In the genomic region with DNA sequence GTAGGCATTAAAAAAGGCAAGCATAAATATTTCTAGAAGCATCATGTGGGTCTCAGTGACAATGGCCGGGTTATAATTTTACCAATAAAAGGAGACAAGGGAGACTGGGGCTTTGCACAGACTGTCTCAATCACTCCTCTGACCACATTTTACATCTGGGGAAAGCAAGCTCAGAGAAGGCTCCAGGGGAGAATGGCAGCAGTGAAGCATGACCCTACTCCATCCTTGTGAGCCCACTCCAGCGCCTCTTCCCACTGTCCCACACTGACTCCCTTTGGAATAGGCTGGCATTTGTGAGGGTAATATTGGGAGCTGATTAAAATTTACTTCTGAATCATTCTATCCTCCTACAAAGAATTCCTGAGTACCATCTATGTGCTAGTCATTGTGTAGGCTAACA, we compare ENCODE assay signal across 18 cellular contexts.
A peak's percentile ranks its signal among the peaks of the same experiment; 100 is the strongest.
DNase-seq lines count a peak whose midpoint lies in the region; ATAC-seq lines count a peak whose summit lies in the region.
"Had no signal": no experiment of that assay in that cellular context is flagged by ENCODE, and none has a peak within 500 bp of the region (broad histone marks: within the 10 kb centered on the region; RNA-seq: fewer than 3 reads in every experiment).

No MANE protein-coding gene starts in this region.

- DNase-seq in activated naive CD4-positive, alpha-beta T cell treated with anti-CD3 and anti-CD28 coated beads for 36 hours = no peak
- DNase-seq in activated naive CD4-positive, alpha-beta T cell treated with anti-CD3 and anti-CD28 coated beads, Interleukin-2, amount 50 U/mL, for 16 hours = no peak
- DNase-seq in activated CD8-positive, alpha-beta T cell treated with anti-CD3 and anti-CD28 coated beads, Interleukin-2, amount 10 ng/mL, durations not matched to agents 7 days and 5 days = no peak
- no peak for DNase-seq in stimulated activated effector memory CD8-positive, alpha-beta T cell treated with anti-CD3 and anti-CD28 coated beads, Interleukin-12 subunit alpha, Interleukin-12 subunit beta, amount 100 ng/mL, for 72 hours (ENCODE audit: low spot score in 2 of 2)
- no peak for DNase-seq in GM03348 (ENCODE audit: low spot score)
- DNase-seq: BE2C, DMS 273 treated with DMSO at 0.1 percent for 48 hours, GOT3, MG63, NCI-H187 treated with DMSO at 0.1 percent for 48 hours, NCI-H2171 treated with DMSO at 0.1 percent for 48 hours, NCI-H510A, Peyer's patch, SHP77 had no signal

- H3K36me3 Mint-ChIP-seq in activated naive CD4-positive, alpha-beta T cell treated with anti-CD3 and anti-CD28 coated beads for 36 hours (ENCODE audit: low read depth) = peaks cover 62% of the 10 kb centered on the region
- H3K36me3 Mint-ChIP-seq in activated CD8-positive, alpha-beta T cell treated with anti-CD3 and anti-CD28 coated beads, Interleukin-2, amount 10 ng/mL, durations not matched to agents 7 days and 5 days (ENCODE audit: low read depth) = peaks cover 77% of the 10 kb centered on the region
- H3K36me3 Mint-ChIP-seq in stimulated activated effector memory CD8-positive, alpha-beta T cell treated with anti-CD3 and anti-CD28 coated beads, Interleukin-12 subunit alpha, Interleukin-12 subunit beta, amount 100 ng/mL, for 72 hours = peaks cover 100% of the 10 kb centered on the region

- peaks cover 27% of the 10 kb centered on the region for H3K4me1 ChIP-seq in HUES48 (ENCODE audit: control insufficient read depth, insufficient read depth, low read length)
- H3K4me1 ChIP-seq: BE2C, Peyer's patch had no signal

- no peak overlapping the region for H3K9ac ChIP-seq in HUES48 (ENCODE audit: low read depth, low read length)
- H3K9ac ChIP-seq: KMS-11 had no signal

- no peak for ATAC-seq in activated CD8-positive, alpha-beta T cell treated with anti-CD3 and anti-CD28 coated beads, Interleukin-2, amount 10 ng/mL, durations not matched to agents 7 days and 5 days
- peak; percentile 32 for ATAC-seq in stimulated activated effector memory CD8-positive, alpha-beta T cell treated with anti-CD3 and anti-CD28 coated beads, Interleukin-12 subunit alpha, Interleukin-12 subunit beta, amount 100 ng/mL, for 72 hours
- no peak for ATAC-seq in HG02938 (IDR thresholded peaks at IDR 0.05; ENCODE audit: unreplicated experiment)
- ATAC-seq: HepG2 had no signal

- H3K27ac ChIP-seq in HUES48 (ENCODE audit: low read depth, low read length) = no peak overlapping the region
- H3K27ac ChIP-seq: KMS-11, Peyer's patch had no signal

- H3K27me3 ChIP-seq in HUES48 (ENCODE audit: control insufficient read depth, insufficient read depth, low read length) = no peaks in the 10 kb centered on the region
- H3K27me3 ChIP-seq: BE2C, MG63, Peyer's patch had no signal

- H3K9me3 Mint-ChIP-seq in activated naive CD4-positive, alpha-beta T cell treated with anti-CD3 and anti-CD28 coated beads for 36 hours = no peaks in the 10 kb centered on the region
- no peaks in the 10 kb centered on the region for H3K9me3 Mint-ChIP-seq in activated CD8-positive, alpha-beta T cell treated with anti-CD3 and anti-CD28 coated beads, Interleukin-2, amount 10 ng/mL, durations not matched to agents 7 days and 5 days (ENCODE audit: insufficient read depth)
- H3K9me3 Mint-ChIP-seq in stimulated activated effector memory CD8-positive, alpha-beta T cell treated with anti-CD3 and anti-CD28 coated beads, Interleukin-12 subunit alpha, Interleukin-12 subunit beta, amount 100 ng/mL, for 72 hours = no peaks in the 10 kb centered on the region

- intact Hi-C loops in activated naive CD4-positive, alpha-beta T cell treated with anti-CD3 and anti-CD28 coated beads for 36 hours (cut with micrococcal nuclease) = no loop called here

- H3K4me1 Mint-ChIP-seq in activated naive CD4-positive, alpha-beta T cell treated with anti-CD3 and anti-CD28 coated beads for 36 hours (ENCODE audit: low read depth) = peaks cover 68% of the 10 kb centered on the region
- H3K4me1 Mint-ChIP-seq in activated CD8-positive, alpha-beta T cell treated with anti-CD3 and anti-CD28 coated beads, Interleukin-2, amount 10 ng/mL, durations not matched to agents 7 days and 5 days (ENCODE audit: low read depth) = peaks cover 18% of the 10 kb centered on the region
- peaks cover 37% of the 10 kb centered on the region for H3K4me1 Mint-ChIP-seq in stimulated activated effector memory CD8-positive, alpha-beta T cell treated with anti-CD3 and anti-CD28 coated beads, Interleukin-12 subunit alpha, Interleukin-12 subunit beta, amount 100 ng/mL, for 72 hours

- H3K27me3 Mint-ChIP-seq in activated naive CD4-positive, alpha-beta T cell treated with anti-CD3 and anti-CD28 coated beads for 36 hours (ENCODE audit: low read depth) = no peaks in the 10 kb centered on the region
- no peaks in the 10 kb centered on the region for H3K27me3 Mint-ChIP-seq in activated CD8-positive, alpha-beta T cell treated with anti-CD3 and anti-CD28 coated beads, Interleukin-2, amount 10 ng/mL, durations not matched to agents 7 days and 5 days (ENCODE audit: low read depth)

- peak overlapping the region; percentile 38 for H3K27ac Mint-ChIP-seq in activated naive CD4-positive, alpha-beta T cell treated with anti-CD3 and anti-CD28 coated beads for 36 hours
- peak overlapping the region; percentile 35 for H3K27ac Mint-ChIP-seq in activated CD8-positive, alpha-beta T cell treated with anti-CD3 and anti-CD28 coated beads, Interleukin-2, amount 10 ng/mL, durations not matched to agents 7 days and 5 days
- H3K27ac Mint-ChIP-seq in stimulated activated effector memory CD8-positive, alpha-beta T cell treated with anti-CD3 and anti-CD28 coated beads, Interleukin-12 subunit alpha, Interleukin-12 subunit beta, amount 100 ng/mL, for 72 hours = no peak overlapping the region

- no peak overlapping the region for H3K4me3 Mint-ChIP-seq in activated naive CD4-positive, alpha-beta T cell treated with anti-CD3 and anti-CD28 coated beads for 36 hours
- H3K4me3 Mint-ChIP-seq in activated CD8-positive, alpha-beta T cell treated with anti-CD3 and anti-CD28 coated beads, Interleukin-2, amount 10 ng/mL, durations not matched to agents 7 days and 5 days = no peak overlapping the region
- no peak overlapping the region for H3K4me3 Mint-ChIP-seq in stimulated activated effector memory CD8-positive, alpha-beta T cell treated with anti-CD3 and anti-CD28 coated beads, Interleukin-12 subunit alpha, Interleukin-12 subunit beta, amount 100 ng/mL, for 72 hours

- CTCF ChIA-PET in activated naive CD4-positive, alpha-beta T cell treated with anti-CD3 and anti-CD28 coated beads for 36 hours (lab: Charles Lee) = no interaction called here
- CTCF ChIA-PET in activated CD8-positive, alpha-beta T cell treated with anti-CD3 and anti-CD28 coated beads, Interleukin-2, amount 10 ng/mL, durations not matched to agents 7 days and 5 days (lab: Charles Lee) = no interaction called here

- POLR2A ChIA-PET in activated CD8-positive, alpha-beta T cell treated with anti-CD3 and anti-CD28 coated beads, Interleukin-2, amount 10 ng/mL, durations not matched to agents 7 days and 5 days (lab: Charles Lee) = no interaction called here

- H3K4me3 ChIP-seq in HUES48 (ENCODE audit: low read depth, low read length) = 0 out of 2 replicates have a peak overlapping the region, but pooled peaks have one; percentile 5
- H3K4me3 ChIP-seq: MG63, Peyer's patch had no signal

- no peaks in the 10 kb centered on the region for H3K36me3 ChIP-seq in HUES48 (ENCODE audit: control insufficient read depth, insufficient read depth, low read length)
- H3K36me3 ChIP-seq: BE2C, MG63 had no signal

- H3K9me3 ChIP-seq in HUES48 (ENCODE audit: control insufficient read depth, insufficient read depth, low read length) = no peaks in the 10 kb centered on the region
- H3K9me3 ChIP-seq: BE2C, MG63, Peyer's patch had no signal
